ENCODE assay signal across 12 cellular contexts in genomic region chr10:73643362-73643761, GRCh38. TPM values are rescaled to one million over a fixed set of nuclear protein-coding genes. Genes with fewer than 3 reads are reported as not detected.
DNase-seq lines count a peak whose midpoint lies in the region; ATAC-seq, FAIRE-seq and TF ChIP-seq lines count a peak whose summit lies in the region.
"Had no signal": no experiment of that assay in that cellular context is flagged by ENCODE, and none has a peak within 500 bp of the region (broad histone marks: within the 10 kb centered on the region; RNA-seq: fewer than 3 reads in every experiment).

No MANE protein-coding gene starts in this region.

- BruUV-seq in HepG2 (replicated peaks; lab: Mats Ljungman, UMichigan) = no TSS peak

- TF ChIP-seq EP300 in HepG2 (IDR thresholded peaks at IDR 0.05; ENCODE audit: low read depth in 2 of 2, low read length in 2 of 2) = no peak
- no peak for TF ChIP-seq EP300 in HepG2 (CRISPR knock-in tag; IDR thresholded peaks at IDR 0.05; ENCODE audit: borderline replicate concordance)

- H3K9me3 ChIP-seq in HepG2 (ENCODE audit: low read length) (no peaks in the 10 kb centered on the region), right lobe of liver (no peaks in the 10 kb centered on the region), gastrocnemius medialis (no peaks in the 10 kb centered on the region)
- H3K9me3 ChIP-seq: A549, Caco-2, Peyer's patch had no signal

- no peak overlapping the region for H3K4me2 ChIP-seq in HepG2 (ENCODE audit: low read depth, low read length)
- H3K4me2 ChIP-seq: A549 had no signal

- ATAC-seq in HepG2 (no peak), right lobe of liver (no peak), gastrocnemius medialis (no peak), GM18498 (IDR thresholded peaks at IDR 0.05; ENCODE audit: unreplicated experiment) (no peak)

- DNase-seq in HepG2 (ENCODE audit: low spot score) (no peak), right lobe of liver (no peak), gastrocnemius medialis (no peak), hypothalamus (lab: John Stamatoyannopoulos, UW) (no peak), NCI-H187 treated with DMSO at 0.1 percent for 48 hours (lab: John Stamatoyannopoulos, UW) (no peak)
- no peak for DNase-seq in activated T-helper 1 cell treated with anti-CD3 and anti-CD28 coated beads, Interleukin-12 subunit alpha, Interleukin-12 subunit beta, Interleukin-2, Interleukin-4 antibody, amounts not matched to agents 30 ng/mL and 10 ng/mL and 1 ng/mL, durations not matched to agents 14 hours and 24 hours and 36 hours (ENCODE audit: low spot score)

- H3K36me3 ChIP-seq in HepG2 (replicated peaks in 1 of 2; ENCODE audit: control insufficient read depth in 1 of 2, insufficient read depth in 2 of 2, low read length in 2 of 2) (no peaks in the 10 kb centered on the region), right lobe of liver (no peaks in the 10 kb centered on the region), gastrocnemius medialis (no peaks in the 10 kb centered on the region)
- H3K36me3 ChIP-seq: Peyer's patch had no signal

- TF ChIP-seq CTCF in HepG2 (CRISPR knock-in tag; IDR thresholded peaks at IDR 0.05) (no peak), right lobe of liver (IDR thresholded peaks at IDR 0.05) (no peak), gastrocnemius medialis (IDR thresholded peaks at IDR 0.05 in 4 of 5, conservative IDR thresholded peaks at IDR 0.05 in 1 of 5) (no peak)

- H3K4me3 ChIP-seq in HepG2 (replicated peaks in 1 of 3; ENCODE audit: insufficient read depth in 1 of 3, low read depth in 2 of 3, low read length in 3 of 3) (no peak overlapping the region), right lobe of liver (no peak overlapping the region), gastrocnemius medialis (no peak overlapping the region)
- H3K4me3 ChIP-seq: A549, Peyer's patch, SK-N-MC had no signal

- peak overlapping the region; percentile 8 for H3K27ac Mint-ChIP-seq in activated T-helper 1 cell treated with anti-CD3 and anti-CD28 coated beads, Interleukin-12 subunit alpha, Interleukin-12 subunit beta, Interleukin-2, Interleukin-4 antibody, amounts not matched to agents 30 ng/mL and 10 ng/mL and 1 ng/mL, durations not matched to agents 14 hours and 24 hours and 36 hours

- H3K4me1 Mint-ChIP-seq in activated T-helper 1 cell treated with anti-CD3 and anti-CD28 coated beads, Interleukin-12 subunit alpha, Interleukin-12 subunit beta, Interleukin-2, Interleukin-4 antibody, amounts not matched to agents 30 ng/mL and 10 ng/mL and 1 ng/mL, durations not matched to agents 14 hours and 24 hours and 36 hours (ENCODE audit: low read depth) = peaks cover 23% of the 10 kb centered on the region

- FAIRE-seq in HepG2 (lab: Jason Lieb, UNC) = no peak
- FAIRE-seq: A549, H54 had no signal

- peaks cover 12% of the 10 kb centered on the region for H3K27me3 Mint-ChIP-seq in activated T-helper 1 cell treated with anti-CD3 and anti-CD28 coated beads, Interleukin-12 subunit alpha, Interleukin-12 subunit beta, Interleukin-2, Interleukin-4 antibody, amounts not matched to agents 30 ng/mL and 10 ng/mL and 1 ng/mL, durations not matched to agents 14 hours and 24 hours and 36 hours (ENCODE audit: insufficient read depth)

- peaks cover 20% of the 10 kb centered on the region for H3K4me1 ChIP-seq in HepG2 (ENCODE audit: insufficient read depth, low read length)
- H3K4me1 ChIP-seq in right lobe of liver = peaks cover 0 to 5% (median 0%) of the 10 kb centered on the region in 4 donors
- H3K4me1 ChIP-seq in gastrocnemius medialis = peaks cover 77 to 82% of the 10 kb centered on the region in 2 donors
- H3K4me1 ChIP-seq: A549 had no signal

- intact Hi-C loops in HepG2 (cut with micrococcal nuclease; ENCODE audit: unreplicated experiment) (loop anchor here (5.0 kb wide), 1 partner anchor 231 kb away; the partner anchor contains the start of gene ANXA7), right lobe of liver (cut with DNase I) (loop anchor here (5.0 kb wide), 1 partner anchor 111 kb away; no protein-coding TSS in a partner anchor), gastrocnemius medialis (cut with DNase I; ENCODE audit: low total_unique reads) (loop anchor here (2.0 to 10.0 kb wide), 3 partner anchors 67 to 379 kb away; partner anchors contain the start of gene ANXA7)
- intact Hi-C loops in activated T-helper 1 cell treated with anti-CD3 and anti-CD28 coated beads, Interleukin-12 subunit alpha, Interleukin-12 subunit beta, Interleukin-2, Interleukin-4 antibody, amounts not matched to agents 30 ng/mL and 10 ng/mL and 1 ng/mL, durations not matched to agents 14 hours and 24 hours and 36 hours (cut with micrococcal nuclease) = loop anchor here (5.0 kb wide), 1 partner anchor 286 kb away; the partner anchor contains the start of gene CFAP70

- no peaks in the 10 kb centered on the region for H3K36me3 Mint-ChIP-seq in activated T-helper 1 cell treated with anti-CD3 and anti-CD28 coated beads, Interleukin-12 subunit alpha, Interleukin-12 subunit beta, Interleukin-2, Interleukin-4 antibody, amounts not matched to agents 30 ng/mL and 10 ng/mL and 1 ng/mL, durations not matched to agents 14 hours and 24 hours and 36 hours (ENCODE audit: low read depth)

- no peak for TF ChIP-seq RAD21 in HepG2 (CRISPR knock-in tag; IDR thresholded peaks at IDR 0.05)

- H3K79me2 ChIP-seq in HepG2 (ENCODE audit: insufficient read depth, low read length) = no peaks in the 10 kb centered on the region

- H4K20me1 ChIP-seq in HepG2 (ENCODE audit: insufficient read depth, low read length) = no peaks in the 10 kb centered on the region

- CTCF ChIA-PET in HepG2 (lab: Yijun Ruan, JAX; ENCODE audit: low intra/inter-chr PET ratio, low total read pairs) = interaction anchor here (3.9 kb wide), 1 partner anchor 114 kb away, joined by 85 read pairs; no protein-coding TSS in a partner anchor

- TF ChIP-seq POLR2A in HepG2 (IDR thresholded peaks at IDR 0.05; ENCODE audit: insufficient read depth in 1 of 2, low read depth in 2 of 2, low read length in 2 of 2) (no peak), right lobe of liver (IDR thresholded peaks at IDR 0.05) (no peak), gastrocnemius medialis (IDR thresholded peaks at IDR 0.05) (no peak)

- H3K27ac ChIP-seq in HepG2 (ENCODE audit: extremely low read length, insufficient read depth, low read length) (no peak overlapping the region), right lobe of liver (no peak overlapping the region), gastrocnemius medialis (peak overlapping the region; percentile 96 to 99 (median 98))
- H3K27ac ChIP-seq: A549, Peyer's patch, SK-N-MC had no signal

- POLR2A ChIA-PET in HepG2 (lab: Yijun Ruan, JAX) = interaction anchor here (0.9 kb wide), 1 partner anchor 18 kb away, joined by 3 read pairs; no protein-coding TSS in a partner anchor

- WGBS in HepG2 (ENCODE audit: low lambda C conversion rate) = 43% methylated on average over 2 of the region's 2 CpGs
- 60% methylated on average over 2 of the region's 2 CpGs for WGBS in right lobe of liver (ENCODE audit: insufficient coverage, low coverage, low lambda C conversion rate, missing lambda C conversion rate)

- no peak overlapping the region for H2AFZ ChIP-seq in HepG2 (ENCODE audit: low read length)

- H3K9ac ChIP-seq in HepG2 (ENCODE audit: insufficient read depth, low read depth, low read length) = no peak overlapping the region

- in situ Hi-C loops in HepG2 (cut with HindIII; ENCODE audit: extremely low pct_ligation_motif_present, low pct_unique_long_range_greater_than_20kb) = loop anchor here (5.0 to 25.0 kb wide), 2 partner anchors 116 to 381 kb away; partner anchors contain the start of gene MRPS16
- in situ Hi-C loops in gastrocnemius medialis (cut with MboI; ENCODE audit: low sequenced_read_pairs in 4 of 4) = loop anchor here (5.0 to 25.0 kb wide), 4 partner anchors 69 to 381 kb away; partner anchors contain the start of gene MRPS16 (in 1 of the 4)

- H3K4me3 Mint-ChIP-seq in activated T-helper 1 cell treated with anti-CD3 and anti-CD28 coated beads, Interleukin-12 subunit alpha, Interleukin-12 subunit beta, Interleukin-2, Interleukin-4 antibody, amounts not matched to agents 30 ng/mL and 10 ng/mL and 1 ng/mL, durations not matched to agents 14 hours and 24 hours and 36 hours = no peak overlapping the region

- H3K27me3 ChIP-seq in HepG2 (ENCODE audit: control insufficient read depth in 1 of 2, insufficient read depth in 2 of 2, low read length in 2 of 2) (peaks cover 1 to 19% of the 10 kb centered on the region in 2 experiments; a peak in 4 of 5 replicates), right lobe of liver (no peaks in the 10 kb centered on the region), gastrocnemius medialis (no peaks in the 10 kb centered on the region)
- H3K27me3 ChIP-seq: Peyer's patch had no signal

- H3K9me3 Mint-ChIP-seq in activated T-helper 1 cell treated with anti-CD3 and anti-CD28 coated beads, Interleukin-12 subunit alpha, Interleukin-12 subunit beta, Interleukin-2, Interleukin-4 antibody, amounts not matched to agents 30 ng/mL and 10 ng/mL and 1 ng/mL, durations not matched to agents 14 hours and 24 hours and 36 hours = no peaks in the 10 kb centered on the region

RNA-seq across cellular contexts. Expression of gene MYOZ1, which starts 2.1 kb away (rescaled TPM):
- total RNA-seq in HepG2 (2016; rRNA removed; fragmentation: Illumina TruSeq; extraction: Trizol) = not detected in 2 replicates
- not detected in 2 replicates for total RNA-seq in HepG2 (2016; cell fraction: cytosol; rRNA removed; fragmentation: Illumina TruSeq; extraction: Trizol; ENCODE audit: low read depth)
- not detected in 2 replicates for total RNA-seq in HepG2 (2016; cell fraction: insoluble cytoplasmic fraction; rRNA removed; fragmentation: Illumina TruSeq; extraction: Trizol)
- not detected in 2 replicates for total RNA-seq in HepG2 (2016; cell fraction: membrane; rRNA removed; fragmentation: Illumina TruSeq; extraction: Trizol)
- not detected in 2 replicates for total RNA-seq in HepG2 (2016; cell fraction: nucleus; rRNA removed; fragmentation: Illumina TruSeq; extraction: Trizol)
- not detected in 2 replicates for polyA plus RNA-seq in HepG2 (2011; rRNA removed)
- not detected in 2 replicates for polyA plus RNA-seq in HepG2 (2011; cell fraction: cytosol; rRNA removed)
- not detected in 2 replicates for polyA plus RNA-seq in HepG2 (2011; cell fraction: nucleus; rRNA removed)
- not detected in 2 replicates for polyA plus RNA-seq in HepG2 (2012)
- polyA plus RNA-seq in HepG2 (2016; cell fraction: cytosol; fragmentation: Illumina TruSeq; extraction: Trizol; ENCODE audit: low read depth) = not detected in 2 replicates
- polyA plus RNA-seq in HepG2 (2016; cell fraction: insoluble cytoplasmic fraction; fragmentation: Illumina TruSeq; extraction: Trizol; ENCODE audit: low read depth) = not detected in 2 replicates
- not detected in 2 replicates for polyA plus RNA-seq in HepG2 (2016; cell fraction: membrane; fragmentation: Illumina TruSeq; extraction: Trizol; ENCODE audit: low read depth)
- not detected in 2 replicates for polyA plus RNA-seq in HepG2 (2016; cell fraction: nucleus; fragmentation: Illumina TruSeq; extraction: Trizol; ENCODE audit: insufficient read depth, low read depth)
- not detected in 2 replicates for polyA minus RNA-seq in HepG2 (2011; rRNA and poly(A)+ RNA removed; ENCODE audit: low replicate concordance)
- polyA minus RNA-seq in HepG2 (2011; cell fraction: cytosol; rRNA and poly(A)+ RNA removed) = not detected in 2 replicates
- polyA minus RNA-seq in HepG2 (2011; cell fraction: nucleus; rRNA and poly(A)+ RNA removed) = not detected in 2 replicates
- total RNA-seq in right lobe of liver = 1 to 10 TPM in 1 of 6 experiments, under 1 TPM in 1, not detected in 4; 0.74 to 1.1 TPM
- total RNA-seq in activated T-helper 1 cell treated with anti-CD3 and anti-CD28 coated beads, Interleukin-12 subunit alpha, Interleukin-12 subunit beta, Interleukin-2, Interleukin-4 antibody, amounts not matched to agents 30 ng/mL and 10 ng/mL and 1 ng/mL, durations not matched to agents 14 hours and 24 hours and 36 hours = not detected in 2 replicates
- total RNA-seq in gastrocnemius medialis = 1,000 to 10,000 TPM in 2 of 4 donors, 100 to 1,000 TPM in 2; 560 to 1,364 (median 992) TPM
- total RNA-seq: Peyer's patch had no signal

RNA-seq across cellular contexts. Expression of gene SYNPO2L, which starts 12.5 kb away (rescaled TPM):
- not detected in 2 replicates for total RNA-seq in HepG2 (2016; rRNA removed; fragmentation: Illumina TruSeq; extraction: Trizol)
- total RNA-seq in HepG2 (2016; cell fraction: cytosol; rRNA removed; fragmentation: Illumina TruSeq; extraction: Trizol; ENCODE audit: low read depth) = not detected in 2 replicates
- not detected in 2 replicates for total RNA-seq in HepG2 (2016; cell fraction: insoluble cytoplasmic fraction; rRNA removed; fragmentation: Illumina TruSeq; extraction: Trizol)
- total RNA-seq in HepG2 (2016; cell fraction: membrane; rRNA removed; fragmentation: Illumina TruSeq; extraction: Trizol) = not detected in 2 replicates
- total RNA-seq in HepG2 (2016; cell fraction: nucleus; rRNA removed; fragmentation: Illumina TruSeq; extraction: Trizol) = not detected in 2 replicates
- not detected in 2 replicates for polyA plus RNA-seq in HepG2 (2011; rRNA removed)
- polyA plus RNA-seq in HepG2 (2011; cell fraction: cytosol; rRNA removed) = not detected in 2 replicates
- polyA plus RNA-seq in HepG2 (2011; cell fraction: nucleus; rRNA removed) = 0.05 TPM in 1 of 2 replicates, not detected in the other
- not detected in 2 replicates for polyA plus RNA-seq in HepG2 (2012)
- polyA plus RNA-seq in HepG2 (2016; cell fraction: cytosol; fragmentation: Illumina TruSeq; extraction: Trizol; ENCODE audit: low read depth) = not detected in 2 replicates
- not detected in 2 replicates for polyA plus RNA-seq in HepG2 (2016; cell fraction: insoluble cytoplasmic fraction; fragmentation: Illumina TruSeq; extraction: Trizol; ENCODE audit: low read depth)
- not detected in 2 replicates for polyA plus RNA-seq in HepG2 (2016; cell fraction: membrane; fragmentation: Illumina TruSeq; extraction: Trizol; ENCODE audit: low read depth)
- polyA plus RNA-seq in HepG2 (2016; cell fraction: nucleus; fragmentation: Illumina TruSeq; extraction: Trizol; ENCODE audit: insufficient read depth, low read depth) = 0.11 TPM in 1 of 2 replicates, not detected in the other
- polyA minus RNA-seq in HepG2 (2011; rRNA and poly(A)+ RNA removed; ENCODE audit: low replicate concordance) = not detected in 2 replicates
- polyA minus RNA-seq in HepG2 (2011; cell fraction: cytosol; rRNA and poly(A)+ RNA removed) = not detected in 2 replicates
- polyA minus RNA-seq in HepG2 (2011; cell fraction: nucleus; rRNA and poly(A)+ RNA removed) = not detected in 2 replicates
- under 1 TPM in 4 of 6 experiments, not detected in 2; 0.06 to 0.35 (median 0.20) TPM for total RNA-seq in right lobe of liver
- 0.03 TPM in 1 of 2 replicates, not detected in the other for total RNA-seq in activated T-helper 1 cell treated with anti-CD3 and anti-CD28 coated beads, Interleukin-12 subunit alpha, Interleukin-12 subunit beta, Interleukin-2, Interleukin-4 antibody, amounts not matched to agents 30 ng/mL and 10 ng/mL and 1 ng/mL, durations not matched to agents 14 hours and 24 hours and 36 hours
- total RNA-seq in gastrocnemius medialis = 100 to 1,000 TPM in 1 of 4 donors, 10 to 100 TPM in 3; 26.8 to 117 (median 46.8) TPM
- total RNA-seq: Peyer's patch had no signal
- polyA plus RNA-seq: A549 had no signal

RNA-seq across cellular contexts. Expression of gene USP54, which starts 52.2 kb away (rescaled TPM):
- total RNA-seq in HepG2 (2016; rRNA removed; fragmentation: Illumina TruSeq; extraction: Trizol) (18.1 and 20.2 TPM in 2 replicates), right lobe of liver (1 to 10 TPM; 1.5 to 5.7 (median 3.6) TPM), gastrocnemius medialis (100 to 1,000 TPM in 3 of 4 donors, 10 to 100 TPM in 1; 89.8 to 276 (median 154) TPM)
- 11.3 and 14.3 TPM in 2 replicates for total RNA-seq in HepG2 (2016; cell fraction: cytosol; rRNA removed; fragmentation: Illumina TruSeq; extraction: Trizol; ENCODE audit: low read depth)
- 17.6 and 24.1 TPM in 2 replicates for total RNA-seq in HepG2 (2016; cell fraction: insoluble cytoplasmic fraction; rRNA removed; fragmentation: Illumina TruSeq; extraction: Trizol)
- 13.5 and 16.9 TPM in 2 replicates for total RNA-seq in HepG2 (2016; cell fraction: membrane; rRNA removed; fragmentation: Illumina TruSeq; extraction: Trizol)
- 21.2 and 23.4 TPM in 2 replicates for total RNA-seq in HepG2 (2016; cell fraction: nucleus; rRNA removed; fragmentation: Illumina TruSeq; extraction: Trizol)
- 16.1 and 25.0 TPM in 2 replicates for polyA plus RNA-seq in HepG2 (2011; rRNA removed)
- polyA plus RNA-seq in HepG2 (2011; cell fraction: cytosol; rRNA removed) = 10.3 and 14.4 TPM in 2 replicates
- polyA plus RNA-seq in HepG2 (2011; cell fraction: nucleus; rRNA removed) = 15.2 and 17.5 TPM in 2 replicates
- 9.0 and 10.2 TPM in 2 replicates for polyA plus RNA-seq in HepG2 (2012)
- 0.40 and 0.62 TPM in 2 replicates for polyA plus RNA-seq in HepG2 (2016; cell fraction: cytosol; fragmentation: Illumina TruSeq; extraction: Trizol; ENCODE audit: low read depth)
- 8.0 and 9.7 TPM in 2 replicates for polyA plus RNA-seq in HepG2 (2016; cell fraction: insoluble cytoplasmic fraction; fragmentation: Illumina TruSeq; extraction: Trizol; ENCODE audit: low read depth)
- polyA plus RNA-seq in HepG2 (2016; cell fraction: membrane; fragmentation: Illumina TruSeq; extraction: Trizol; ENCODE audit: low read depth) = 1.5 and 2.1 TPM in 2 replicates
- 18.9 and 21.0 TPM in 2 replicates for polyA plus RNA-seq in HepG2 (2016; cell fraction: nucleus; fragmentation: Illumina TruSeq; extraction: Trizol; ENCODE audit: insufficient read depth, low read depth)
- 35.8 and 39.2 TPM in 2 replicates for polyA minus RNA-seq in HepG2 (2011; rRNA and poly(A)+ RNA removed; ENCODE audit: low replicate concordance)
- polyA minus RNA-seq in HepG2 (2011; cell fraction: cytosol; rRNA and poly(A)+ RNA removed) = 9.8 and 12.8 TPM in 2 replicates
- polyA minus RNA-seq in HepG2 (2011; cell fraction: nucleus; rRNA and poly(A)+ RNA removed) = 24.6 and 31.2 TPM in 2 replicates
- 8.6 and 9.7 TPM in 2 replicates for total RNA-seq in activated T-helper 1 cell treated with anti-CD3 and anti-CD28 coated beads, Interleukin-12 subunit alpha, Interleukin-12 subunit beta, Interleukin-2, Interleukin-4 antibody, amounts not matched to agents 30 ng/mL and 10 ng/mL and 1 ng/mL, durations not matched to agents 14 hours and 24 hours and 36 hours

RNA-seq across cellular contexts. Expression of gene AGAP5, which starts 54.5 kb away (rescaled TPM):
- total RNA-seq in HepG2 (2016; rRNA removed; fragmentation: Illumina TruSeq; extraction: Trizol) = 2.4 and 5.3 TPM in 2 replicates
- 11.4 and 13.8 TPM in 2 replicates for total RNA-seq in HepG2 (2016; cell fraction: cytosol; rRNA removed; fragmentation: Illumina TruSeq; extraction: Trizol; ENCODE audit: low read depth)
- 2.6 and 5.2 TPM in 2 replicates for total RNA-seq in HepG2 (2016; cell fraction: insoluble cytoplasmic fraction; rRNA removed; fragmentation: Illumina TruSeq; extraction: Trizol)
- 6.0 and 7.5 TPM in 2 replicates for total RNA-seq in HepG2 (2016; cell fraction: membrane; rRNA removed; fragmentation: Illumina TruSeq; extraction: Trizol)
- total RNA-seq in HepG2 (2016; cell fraction: nucleus; rRNA removed; fragmentation: Illumina TruSeq; extraction: Trizol) = 7.7 and 8.0 TPM in 2 replicates
- polyA plus RNA-seq in HepG2 (2011; rRNA removed) = 7.9 and 8.7 TPM in 2 replicates
- polyA plus RNA-seq in HepG2 (2011; cell fraction: cytosol; rRNA removed) = 2.3 and 2.9 TPM in 2 replicates
- 29.4 and 34.8 TPM in 2 replicates for polyA plus RNA-seq in HepG2 (2011; cell fraction: nucleus; rRNA removed)
- polyA plus RNA-seq in HepG2 (2012) = 4.3 and 4.9 TPM in 2 replicates
- 0.55 and 0.72 TPM in 2 replicates for polyA plus RNA-seq in HepG2 (2016; cell fraction: cytosol; fragmentation: Illumina TruSeq; extraction: Trizol; ENCODE audit: low read depth)
- polyA plus RNA-seq in HepG2 (2016; cell fraction: insoluble cytoplasmic fraction; fragmentation: Illumina TruSeq; extraction: Trizol; ENCODE audit: low read depth) = 0.89 and 2.3 TPM in 2 replicates
- polyA plus RNA-seq in HepG2 (2016; cell fraction: membrane; fragmentation: Illumina TruSeq; extraction: Trizol; ENCODE audit: low read depth) = 0.94 and 1.8 TPM in 2 replicates
- polyA plus RNA-seq in HepG2 (2016; cell fraction: nucleus; fragmentation: Illumina TruSeq; extraction: Trizol; ENCODE audit: insufficient read depth, low read depth) = 25.7 and 29.4 TPM in 2 replicates
- polyA minus RNA-seq in HepG2 (2011; rRNA and poly(A)+ RNA removed; ENCODE audit: low replicate concordance) = 2.0 and 5.8 TPM in 2 replicates
- 2.1 and 2.5 TPM in 2 replicates for polyA minus RNA-seq in HepG2 (2011; cell fraction: cytosol; rRNA and poly(A)+ RNA removed)
- polyA minus RNA-seq in HepG2 (2011; cell fraction: nucleus; rRNA and poly(A)+ RNA removed) = 10.9 TPM in 2 replicates
- total RNA-seq in right lobe of liver = 1 to 10 TPM; 2.5 to 6.2 (median 4.5) TPM
- 10.2 and 11.0 TPM in 2 replicates for total RNA-seq in activated T-helper 1 cell treated with anti-CD3 and anti-CD28 coated beads, Interleukin-12 subunit alpha, Interleukin-12 subunit beta, Interleukin-2, Interleukin-4 antibody, amounts not matched to agents 30 ng/mL and 10 ng/mL and 1 ng/mL, durations not matched to agents 14 hours and 24 hours and 36 hours
- total RNA-seq in gastrocnemius medialis = 1 to 10 TPM; 1.6 to 4.1 (median 3.1) TPM

Comparison
In these comparisons a context has a peak if more than half of its experiments do, and no peak if none do; other contexts are left out.
1. H3K27ac ChIP-seq: peak in gastrocnemius medialis (4 of 4); none in HepG2 (single experiment) and right lobe of liver (0 of 3).
2. RNA of gene MYOZ1, which starts 2.1 kb away (total RNA-seq): 560 to 1,364 TPM in gastrocnemius medialis; 0.74 to 1.1 TPM in right lobe of liver, not detected in HepG2 and not detected in activated T-helper 1 cell treated with anti-CD3 and anti-CD28 coated beads, Interleukin-12 subunit alpha, Interleukin-12 subunit beta, Interleukin-2, Interleukin-4 antibody, amounts not matched to agents 30 ng/mL and 10 ng/mL and 1 ng/mL, durations not matched to agents 14 hours and 24 hours and 36 hours; every median in the first group is over 100 times any median in the second.
3. RNA of gene SYNPO2L, which starts 12.5 kb away (total RNA-seq): 26.8 to 117 TPM in gastrocnemius medialis; 0.06 to 0.35 TPM in right lobe of liver, 0.03 TPM in activated T-helper 1 cell treated with anti-CD3 and anti-CD28 coated beads, Interleukin-12 subunit alpha, Interleukin-12 subunit beta, Interleukin-2, Interleukin-4 antibody, amounts not matched to agents 30 ng/mL and 10 ng/mL and 1 ng/mL, durations not matched to agents 14 hours and 24 hours and 36 hours and not detected in HepG2; every median in the first group is over 10 times any median in the second.